ENCODE assay signal across 8 cellular contexts in genomic region chr2:178194600-178195389, GRCh38. TPM values are rescaled to one million over a fixed set of nuclear protein-coding genes. Genes with fewer than 3 reads are reported as not detected.
DNase-seq lines count a peak whose midpoint lies in the region; ATAC-seq and TF ChIP-seq lines count a peak whose summit lies in the region.

No MANE protein-coding gene starts in this region.

- TF ChIP-seq CTCF in CD8-positive, alpha-beta T cell (IDR thresholded peaks at IDR 0.05), result no peak
- no peak for TF ChIP-seq CTCF in liver (IDR thresholded peaks at IDR 0.05; ENCODE audit: low read depth, low read length, missing input control)

- intact Hi-C loops in CD8-positive, alpha-beta T cell (cut with DNase I, micrococcal nuclease), result loop anchor here in 1 of 2 experiments (5.0 to 10.0 kb wide), 2 partner anchors 82 to 220 kb away; partner anchors contain the start of gene RBM45

- H3K4me3 ChIP-seq in CD8-positive, alpha-beta T cell (ENCODE audit: low read depth, low read length), result peak overlapping the region; percentile 50
- H3K4me3 ChIP-seq in duodenal mucosa (ENCODE audit: low read depth in 1 of 2, low read length in 2 of 2), result peak overlapping the region; percentile 76
- H3K4me3 ChIP-seq in liver (ENCODE audit: low read depth in 1 of 3, low read length in 3 of 3), result peak overlapping the region; percentile 73 to 90 (median 79)

- no peak for DNase-seq in CD8-positive, alpha-beta T cell
- DNase-seq in HuH-7 (ENCODE audit: low spot score), result peak; percentile 74
- DNase-seq in T-helper 9 cell, result peak; percentile 2
- peak; percentile 5 for DNase-seq in stimulated activated naive B cell treated with anti-CD40 and anti-IgM and Interleukin-4, amounts not matched to agents 10 μg/mL and 1 μg/mL and 100 μg/mL, for 72 hours
- DNase-seq in NCI-H2029 treated with DMSO at 0.1 percent for 48 hours (lab: John Stamatoyannopoulos, UW), result no peak

- H3K27me3 ChIP-seq in CD8-positive, alpha-beta T cell (ENCODE audit: insufficient read depth, low read length), result peaks cover 10% of the 10 kb centered on the region
- H3K27me3 ChIP-seq in duodenal mucosa (ENCODE audit: control insufficient read depth in 1 of 2, insufficient read depth in 2 of 2, low read length in 2 of 2) (peaks cover 19 to 51% of the 10 kb centered on the region in 2 donors), liver (ENCODE audit: control insufficient read depth in 4 of 4, insufficient read depth in 4 of 4, low read length in 3 of 4) (no peaks in the 10 kb centered on the region)

- POLR2A ChIA-PET in CD8-positive, alpha-beta T cell (lab: Charles Lee), result no interaction called here

- no peaks in the 10 kb centered on the region for H3K36me3 Mint-ChIP-seq in CD8-positive, alpha-beta T cell
- no peaks in the 10 kb centered on the region for H3K36me3 Mint-ChIP-seq in stimulated activated naive B cell treated with anti-CD40 and anti-IgM and Interleukin-4, amounts not matched to agents 10 μg/mL and 1 μg/mL and 100 μg/mL, for 72 hours

- CTCF ChIA-PET in CD8-positive, alpha-beta T cell (lab: Charles Lee), result no interaction called here

- no peaks in the 10 kb centered on the region for H3K9me3 Mint-ChIP-seq in CD8-positive, alpha-beta T cell
- H3K9me3 Mint-ChIP-seq in stimulated activated naive B cell treated with anti-CD40 and anti-IgM and Interleukin-4, amounts not matched to agents 10 μg/mL and 1 μg/mL and 100 μg/mL, for 72 hours, result no peaks in the 10 kb centered on the region

- ATAC-seq in CD8-positive, alpha-beta T cell, result no peak
- ATAC-seq in GM19455 (IDR thresholded peaks at IDR 0.05; ENCODE audit: unreplicated experiment), result peak; percentile 30
- ATAC-seq in stimulated activated naive B cell treated with anti-CD40 and anti-IgM and Interleukin-4, amounts not matched to agents 10 μg/mL and 1 μg/mL and 100 μg/mL, for 72 hours (replicated peaks), result peak in 1 of 2 donors; percentile 14

- peak overlapping the region; percentile 71 for H3K4me3 Mint-ChIP-seq in CD8-positive, alpha-beta T cell
- peak overlapping the region; percentile 74 to 80 for H3K4me3 Mint-ChIP-seq in stimulated activated naive B cell treated with anti-CD40 and anti-IgM and Interleukin-4, amounts not matched to agents 10 μg/mL and 1 μg/mL and 100 μg/mL, for 72 hours

- H3K9me3 ChIP-seq in CD8-positive, alpha-beta T cell (ENCODE audit: low read length), result no peaks in the 10 kb centered on the region
- H3K9me3 ChIP-seq in duodenal mucosa (ENCODE audit: control insufficient read depth in 1 of 2, low read length in 2 of 2) (no peaks in the 10 kb centered on the region), liver (ENCODE audit: control insufficient read depth in 4 of 4, low read length in 3 of 4) (no peaks in the 10 kb centered on the region)

- H3K27ac ChIP-seq in CD8-positive, alpha-beta T cell (ENCODE audit: low read depth, low read length), result no peak overlapping the region
- no peak overlapping the region for H3K27ac ChIP-seq in duodenal mucosa (ENCODE audit: low read depth, low read length)
- peak overlapping the region; percentile 66 to 85 for H3K27ac ChIP-seq in liver (ENCODE audit: low read depth in 1 of 2, low read length in 2 of 2)

- TF ChIP-seq RAD21 in liver (IDR thresholded peaks at IDR 0.05), result no peak

- H3K9ac ChIP-seq in duodenal mucosa (ENCODE audit: low read depth in 1 of 2, low read length in 2 of 2), result peak overlapping the region; percentile 35 to 45
- peak overlapping the region in 1 of 2 donors; percentile 97 for H3K9ac ChIP-seq in liver (ENCODE audit: low read depth in 1 of 2, low read length in 2 of 2)

- no peaks in the 10 kb centered on the region for H3K36me3 ChIP-seq in CD8-positive, alpha-beta T cell (ENCODE audit: insufficient read depth, low read length)
- H3K36me3 ChIP-seq in duodenal mucosa (ENCODE audit: control insufficient read depth in 1 of 2, insufficient read depth in 2 of 2, low read length in 2 of 2) (no peaks in the 10 kb centered on the region), liver (ENCODE audit: control insufficient read depth in 4 of 4, insufficient read depth in 3 of 4, low read depth in 1 of 4, low read length in 3 of 4) (no peaks in the 10 kb centered on the region)

- H3K27ac Mint-ChIP-seq in CD8-positive, alpha-beta T cell, result no peak overlapping the region
- H3K27ac Mint-ChIP-seq in stimulated activated naive B cell treated with anti-CD40 and anti-IgM and Interleukin-4, amounts not matched to agents 10 μg/mL and 1 μg/mL and 100 μg/mL, for 72 hours, result no peak overlapping the region

- H3K4me1 ChIP-seq in CD8-positive, alpha-beta T cell (ENCODE audit: insufficient read depth, low read length), result peaks cover 13% of the 10 kb centered on the region
- peaks cover 13 to 14% of the 10 kb centered on the region in 2 donors for H3K4me1 ChIP-seq in duodenal mucosa (ENCODE audit: control insufficient read depth in 1 of 2, insufficient read depth in 2 of 2, low read length in 2 of 2)
- peaks cover 0 to 20% (median 13%) of the 10 kb centered on the region in 4 donors for H3K4me1 ChIP-seq in liver (ENCODE audit: control insufficient read depth in 4 of 4, insufficient read depth in 4 of 4, low read length in 3 of 4)

- H3K4me1 Mint-ChIP-seq in CD8-positive, alpha-beta T cell (ENCODE audit: low read depth), result peaks cover 13% of the 10 kb centered on the region
- peaks cover 2 to 17% of the 10 kb centered on the region in 2 donors for H3K4me1 Mint-ChIP-seq in stimulated activated naive B cell treated with anti-CD40 and anti-IgM and Interleukin-4, amounts not matched to agents 10 μg/mL and 1 μg/mL and 100 μg/mL, for 72 hours

- WGBS in liver, result under 1% methylated on average over 83 of the region's 83 CpGs

- peaks cover 53% of the 10 kb centered on the region for H3K27me3 Mint-ChIP-seq in CD8-positive, alpha-beta T cell (ENCODE audit: low read depth)
- peaks cover 53 to 75% of the 10 kb centered on the region in 2 donors for H3K27me3 Mint-ChIP-seq in stimulated activated naive B cell treated with anti-CD40 and anti-IgM and Interleukin-4, amounts not matched to agents 10 μg/mL and 1 μg/mL and 100 μg/mL, for 72 hours

TF ChIP-seq in liver, 16 proteins besides CTCF, POLR2A, EP300 and RAD21:
- TF ChIP-seq HNF4A (conservative IDR thresholded peaks at IDR 0.05) (no peak), YY1 (IDR thresholded peaks at IDR 0.05) (no peak), GABPA (IDR thresholded peaks at IDR 0.05 in 1 of 2, conservative IDR thresholded peaks at IDR 0.05 in 1 of 2) (no peak), TAF1 (conservative IDR thresholded peaks at IDR 0.05) (no peak), JUND (IDR thresholded peaks at IDR 0.05) (no peak), EGR1 (IDR thresholded peaks at IDR 0.05; ENCODE audit: low read depth in 2 of 2) (no peak), NR2F2 (IDR thresholded peaks at IDR 0.05) (no peak), SP1 (IDR thresholded peaks at IDR 0.05) (no peak), ATF3 (IDR thresholded peaks at IDR 0.05) (no peak), REST (IDR thresholded peaks at IDR 0.05) (no peak), HNF4G (IDR thresholded peaks at IDR 0.05) (no peak)
- TF ChIP-seq, protein P1, sequence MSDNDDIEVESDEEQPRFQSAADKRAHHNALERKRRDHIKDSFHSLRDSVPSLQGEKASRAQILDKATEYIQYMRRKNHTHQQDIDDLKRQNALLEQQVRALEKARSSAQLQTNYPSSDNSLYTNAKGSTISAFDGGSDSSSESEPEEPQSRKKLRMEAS (IDR thresholded peaks at IDR 0.05), result no peak
- TF ChIP-seq, protein P2, sequence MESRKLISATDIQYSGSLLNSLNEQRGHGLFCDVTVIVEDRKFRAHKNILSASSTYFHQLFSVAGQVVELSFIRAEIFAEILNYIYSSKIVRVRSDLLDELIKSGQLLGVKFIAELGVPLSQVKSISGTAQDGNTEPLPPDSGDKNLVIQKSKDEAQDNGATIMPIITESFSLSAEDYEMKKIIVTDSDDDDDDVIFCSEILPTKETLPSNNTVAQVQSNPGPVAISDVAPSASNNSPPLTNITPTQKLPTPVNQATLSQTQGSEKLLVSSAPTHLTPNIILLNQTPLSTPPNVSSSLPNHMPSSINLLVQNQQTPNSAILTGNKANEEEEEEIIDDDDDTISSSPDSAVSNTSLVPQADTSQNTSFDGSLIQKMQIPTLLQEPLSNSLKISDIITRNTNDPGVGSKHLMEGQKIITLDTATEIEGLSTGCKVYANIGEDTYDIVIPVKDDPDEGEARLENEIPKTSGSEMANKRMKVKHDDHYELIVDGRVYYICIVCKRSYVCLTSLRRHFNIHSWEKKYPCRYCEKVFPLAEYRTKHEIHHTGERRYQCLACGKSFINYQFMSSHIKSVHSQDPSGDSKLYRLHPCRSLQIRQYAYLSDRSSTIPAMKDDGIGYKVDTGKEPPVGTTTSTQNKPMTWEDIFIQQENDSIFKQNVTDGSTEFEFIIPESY (IDR thresholded peaks at IDR 0.05), result no peak

RNA-seq across cellular contexts. Expression of gene OSBPL6, which starts 0.5 kb away (rescaled TPM):
- under 1 TPM in 1 of 2 experiments, not detected in 1; 0.11 TPM for total RNA-seq in CD8-positive, alpha-beta T cell
- 1 to 10 TPM; 2.3 to 3.3 TPM for total RNA-seq in liver
- 1 to 10 TPM; 1.3 to 2.0 TPM for polyA plus RNA-seq in liver

Comparison
In these comparisons a context has a peak if more than half of its experiments do, and no peak if none do; other contexts are left out.
1. DNase-seq: peak in HuH-7 (single experiment), T-helper 9 cell (single experiment) and stimulated activated naive B cell treated with anti-CD40 and anti-IgM and Interleukin-4, amounts not matched to agents 10 μg/mL and 1 μg/mL and 100 μg/mL, for 72 hours (single experiment); none in CD8-positive, alpha-beta T cell (0 of 7) and NCI-H2029 treated with DMSO at 0.1 percent for 48 hours (single experiment).
2. H3K27ac ChIP-seq: peak in liver (2 of 2); none in CD8-positive, alpha-beta T cell (single experiment) and duodenal mucosa (single experiment).
3. Peak in every context shown above with its lines, with median percentiles within 50 percentile points of each other: H3K4me3 ChIP-seq.